9 cellular contexts compared by ENCODE assay signal in genomic region chr1:8660455-8660854, GRCh38.
A peak's percentile ranks its signal among the peaks of the same experiment; 100 is the strongest.
DNase-seq lines count a peak whose midpoint lies in the region; ATAC-seq, FAIRE-seq and TF ChIP-seq lines count a peak whose summit lies in the region.
"Had no signal": no experiment of that assay in that cellular context is flagged by ENCODE, and none has a peak within 500 bp of the region (broad histone marks: within the 10 kb centered on the region; RNA-seq: fewer than 3 reads in every experiment).

No MANE protein-coding gene starts in this region.

- in situ Hi-C loops in GM12878 (cut with MboI): no loop called here

- peak; percentile 41 for ATAC-seq in GM12878
- no peak for ATAC-seq in activated CD8-positive, alpha-beta memory T cell treated with anti-CD3 and anti-CD28 coated beads, Interleukin-2, amount 10 ng/mL, durations not matched to agents 7 days and 5 days

- TF ChIP-seq POLR2A in GM12878 (IDR thresholded peaks at IDR 0.05; ENCODE audit: low read depth, low read length): peak; percentile 53

- no peaks in the 10 kb centered on the region for H3K27me3 Mint-ChIP-seq in activated CD8-positive, alpha-beta memory T cell treated with anti-CD3 and anti-CD28 coated beads, Interleukin-2, amount 10 ng/mL, durations not matched to agents 7 days and 5 days

- SMC1A ChIA-PET in GM12878 (lab: Charles Lee; ENCODE audit: uncharacterized antibody, unreplicated experiment): interaction anchor here (0.6 to 20.2 kb wide), 13 partner anchors 10 to 159 kb away, joined by 3 to 587 read pairs (median 5); no protein-coding TSS in a partner anchor

- peak overlapping the region; percentile 56; the same call in 1 of the 2 replicates for H3K4me3 ChIP-seq in GM12878

- POLR2A ChIA-PET in GM12878 (lab: Charles Lee): interaction anchor here (0.6 to 5.2 kb wide), 9 partner anchors 9 to 218 kb away, joined by 3 to 40 read pairs (median 3); partner anchors contain the start of gene ENO1

- no peaks in the 10 kb centered on the region for H3K27me3 ChIP-seq in GM12878 (replicated peaks in 1 of 2; ENCODE audit: control insufficient read depth in 2 of 2, insufficient read depth in 2 of 2, low read length in 1 of 2)

- H3K27ac ChIP-seq in GM12878 (ENCODE audit: control insufficient read depth, insufficient read depth) (peak overlapping the region; percentile 79), temporal lobe (ENCODE audit: low read depth, low read length) (peak overlapping the region; percentile 30)
- H3K27ac ChIP-seq: KMS-11 had no signal

- peaks cover 11% of the 10 kb centered on the region for H3K36me3 Mint-ChIP-seq in activated CD8-positive, alpha-beta memory T cell treated with anti-CD3 and anti-CD28 coated beads, Interleukin-2, amount 10 ng/mL, durations not matched to agents 7 days and 5 days

- RAD21 ChIA-PET in GM12878 (lab: Charles Lee; ENCODE audit: unreplicated experiment): interaction anchor here (0.6 to 19.8 kb wide), 8 partner anchors 9 to 99 kb away, joined by 3 to 384 read pairs (median 4); no protein-coding TSS in a partner anchor

- H3K4me1 Mint-ChIP-seq in activated CD8-positive, alpha-beta memory T cell treated with anti-CD3 and anti-CD28 coated beads, Interleukin-2, amount 10 ng/mL, durations not matched to agents 7 days and 5 days: no peaks in the 10 kb centered on the region

- DNase-seq in HS-5 (ENCODE audit: low read depth): peak; percentile 90
- DNase-seq in GM12878 (ENCODE audit: low read depth, low spot score): no peak
- peak; percentile 41 for DNase-seq in kidney glomerular epithelial cell (lab: John Stamatoyannopoulos, UW)
- DNase-seq in activated CD8-positive, alpha-beta memory T cell treated with anti-CD3 and anti-CD28 coated beads, Interleukin-2, amount 10 ng/mL, durations not matched to agents 7 days and 5 days: no peak
- no peak for DNase-seq in activated effector memory CD4-positive, alpha-beta T cell treated with anti-CD3 and anti-CD28 coated beads, Interleukin-2, amount 50 U/mL, for 16 hours
- DNase-seq in cortex of kidney (lab: John Stamatoyannopoulos, UW): no peak
- DNase-seq in DMS53 (lab: John Stamatoyannopoulos, UW): no peak

- H3K36me3 ChIP-seq in GM12878 (ENCODE audit: control insufficient read depth in 2 of 2, insufficient read depth in 2 of 2, low read length in 1 of 2): no peaks in the 10 kb centered on the region; a peak in 3 of 4 replicates

- no peak for TF ChIP-seq CTCF in GM12878 (IDR thresholded peaks at IDR 0.05 in 2 of 3, conservative IDR thresholded peaks at IDR 0.05 in 1 of 3; ENCODE audit: control insufficient read depth in 2 of 3, extremely low read depth in 1 of 3, insufficient read depth in 1 of 3, low read depth in 3 of 3, low read length in 3 of 3)

- CTCF ChIA-PET in GM12878 (lab: Yijun Ruan, JAX): interaction anchor here (1.5 to 3.5 kb wide), 6 partner anchors 9 to 230 kb away, joined by 3 to 20 read pairs (median 6); no protein-coding TSS in a partner anchor
- CTCF ChIA-PET in activated CD8-positive, alpha-beta memory T cell treated with anti-CD3 and anti-CD28 coated beads, Interleukin-2, amount 10 ng/mL, durations not matched to agents 7 days and 5 days (lab: Charles Lee): interaction anchor here (1.1 to 1.2 kb wide), 2 partner anchors 12 to 14 kb away, joined by 3 to 6 read pairs; no protein-coding TSS in a partner anchor

- H3K79me2 ChIP-seq in GM12878 (ENCODE audit: control insufficient read depth, insufficient read depth, low read length): peaks cover 66% of the 10 kb centered on the region

- no peak for TF ChIP-seq RAD21 in GM12878 (IDR thresholded peaks at IDR 0.05; ENCODE audit: insufficient read depth, low read depth, low read length)

- BruUV-seq in GM12878 (replicated peaks; lab: Mats Ljungman, UMichigan): no TSS peak

- peak overlapping the region; percentile 67 for H3K4me2 ChIP-seq in GM12878 (ENCODE audit: control insufficient read depth, insufficient read depth)
- H3K4me2 ChIP-seq: KMS-11 had no signal

- H3K9me3 Mint-ChIP-seq in activated CD8-positive, alpha-beta memory T cell treated with anti-CD3 and anti-CD28 coated beads, Interleukin-2, amount 10 ng/mL, durations not matched to agents 7 days and 5 days (ENCODE audit: low read depth): no peaks in the 10 kb centered on the region

- no peak for TF ChIP-seq EP300 in GM12878 (IDR thresholded peaks at IDR 0.05; ENCODE audit: borderline replicate concordance in 1 of 2, control insufficient read depth in 1 of 2, low read depth in 2 of 2, low read length in 2 of 2)

- no peaks in the 10 kb centered on the region; the same call in 2 of the 3 replicates for H3K9me3 ChIP-seq in GM12878 (replicated peaks; ENCODE audit: control insufficient read depth, insufficient read depth, low read length)

- H3K9ac ChIP-seq in GM12878 (ENCODE audit: control insufficient read depth, insufficient read depth, low read length): peak overlapping the region; percentile 36
- H3K9ac ChIP-seq: KMS-11 had no signal

- H3K4me3 Mint-ChIP-seq in activated CD8-positive, alpha-beta memory T cell treated with anti-CD3 and anti-CD28 coated beads, Interleukin-2, amount 10 ng/mL, durations not matched to agents 7 days and 5 days: no peak overlapping the region

- H4K20me1 ChIP-seq in GM12878 (ENCODE audit: control insufficient read depth, insufficient read depth): no peaks in the 10 kb centered on the region

- H3K27ac Mint-ChIP-seq in activated CD8-positive, alpha-beta memory T cell treated with anti-CD3 and anti-CD28 coated beads, Interleukin-2, amount 10 ng/mL, durations not matched to agents 7 days and 5 days: no peak overlapping the region

- peaks cover 47% of the 10 kb centered on the region for H3K4me1 ChIP-seq in GM12878 (ENCODE audit: control insufficient read depth, insufficient read depth, low read length)

- intact Hi-C loops in GM12878 (cut with micrococcal nuclease; ENCODE audit: unreplicated experiment): no loop called here

- FAIRE-seq in GM12878 (lab: Jason Lieb, UNC): no peak

- WGBS in GM12878 (ENCODE audit: insufficient coverage, insufficient replicate concordance, low lambda C conversion rate, missing lambda C conversion rate): 47% methylated on average over 5 of the region's 5 CpGs

- H2AFZ ChIP-seq in GM12878 (ENCODE audit: control insufficient read depth, low read depth, low read length): no peak overlapping the region

TF ChIP-seq in GM12878, 131 proteins besides CTCF, POLR2A, EP300 and RAD21 (continues in another document):
- TF ChIP-seq PKNOX1 (IDR thresholded peaks at IDR 0.05) (peak; percentile 87), HDAC2 (IDR thresholded peaks at IDR 0.05) (no peak), ZNF622 (IDR thresholded peaks at IDR 0.05) (no peak), NFYA (IDR thresholded peaks at IDR 0.05; ENCODE audit: borderline replicate concordance, low read depth, low read length) (no peak), POLR2AphosphoS5 (IDR thresholded peaks at IDR 0.05; ENCODE audit: low read length) (peak; percentile 38; the same call in 1 of the 2 replicates), EED (IDR thresholded peaks at IDR 0.05; ENCODE audit: low read depth) (0 out of 2 replicates have a peak, but pooled peaks have one; percentile 19)
- TF ChIP-seq, protein P1, sequence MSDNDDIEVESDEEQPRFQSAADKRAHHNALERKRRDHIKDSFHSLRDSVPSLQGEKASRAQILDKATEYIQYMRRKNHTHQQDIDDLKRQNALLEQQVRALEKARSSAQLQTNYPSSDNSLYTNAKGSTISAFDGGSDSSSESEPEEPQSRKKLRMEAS (IDR thresholded peaks at IDR 0.05; ENCODE audit: low read depth, low read length): no peak
- TF ChIP-seq, protein P2, sequence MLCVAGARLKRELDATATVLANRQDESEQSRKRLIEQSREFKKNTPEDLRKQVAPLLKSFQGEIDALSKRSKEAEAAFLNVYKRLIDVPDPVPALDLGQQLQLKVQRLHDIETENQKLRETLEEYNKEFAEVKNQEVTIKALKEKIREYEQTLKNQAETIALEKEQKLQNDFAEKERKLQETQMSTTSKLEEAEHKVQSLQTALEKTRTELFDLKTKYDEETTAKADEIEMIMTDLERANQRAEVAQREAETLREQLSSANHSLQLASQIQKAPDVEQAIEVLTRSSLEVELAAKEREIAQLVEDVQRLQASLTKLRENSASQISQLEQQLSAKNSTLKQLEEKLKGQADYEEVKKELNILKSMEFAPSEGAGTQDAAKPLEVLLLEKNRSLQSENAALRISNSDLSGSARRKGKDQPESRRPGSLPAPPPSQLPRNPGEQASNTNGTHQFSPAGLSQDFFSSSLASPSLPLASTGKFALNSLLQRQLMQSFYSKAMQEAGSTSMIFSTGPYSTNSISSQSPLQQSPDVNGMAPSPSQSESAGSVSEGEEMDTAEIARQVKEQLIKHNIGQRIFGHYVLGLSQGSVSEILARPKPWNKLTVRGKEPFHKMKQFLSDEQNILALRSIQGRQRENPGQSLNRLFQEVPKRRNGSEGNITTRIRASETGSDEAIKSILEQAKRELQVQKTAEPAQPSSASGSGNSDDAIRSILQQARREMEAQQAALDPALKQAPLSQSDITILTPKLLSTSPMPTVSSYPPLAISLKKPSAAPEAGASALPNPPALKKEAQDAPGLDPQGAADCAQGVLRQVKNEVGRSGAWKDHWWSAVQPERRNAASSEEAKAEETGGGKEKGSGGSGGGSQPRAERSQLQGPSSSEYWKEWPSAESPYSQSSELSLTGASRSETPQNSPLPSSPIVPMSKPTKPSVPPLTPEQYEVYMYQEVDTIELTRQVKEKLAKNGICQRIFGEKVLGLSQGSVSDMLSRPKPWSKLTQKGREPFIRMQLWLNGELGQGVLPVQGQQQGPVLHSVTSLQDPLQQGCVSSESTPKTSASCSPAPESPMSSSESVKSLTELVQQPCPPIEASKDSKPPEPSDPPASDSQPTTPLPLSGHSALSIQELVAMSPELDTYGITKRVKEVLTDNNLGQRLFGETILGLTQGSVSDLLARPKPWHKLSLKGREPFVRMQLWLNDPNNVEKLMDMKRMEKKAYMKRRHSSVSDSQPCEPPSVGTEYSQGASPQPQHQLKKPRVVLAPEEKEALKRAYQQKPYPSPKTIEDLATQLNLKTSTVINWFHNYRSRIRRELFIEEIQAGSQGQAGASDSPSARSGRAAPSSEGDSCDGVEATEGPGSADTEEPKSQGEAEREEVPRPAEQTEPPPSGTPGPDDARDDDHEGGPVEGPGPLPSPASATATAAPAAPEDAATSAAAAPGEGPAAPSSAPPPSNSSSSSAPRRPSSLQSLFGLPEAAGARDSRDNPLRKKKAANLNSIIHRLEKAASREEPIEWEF (IDR thresholded peaks at IDR 0.05; ENCODE audit: insufficient replicate concordance, low read depth, low read length): no peak

Comparison
In these comparisons a context has a peak if more than half of its experiments do, and no peak if none do; other contexts are left out.
1. DNase-seq: peak in HS-5 (single experiment) and kidney glomerular epithelial cell (single experiment); none in GM12878 (single experiment), activated CD8-positive, alpha-beta memory T cell treated with anti-CD3 and anti-CD28 coated beads, Interleukin-2, amount 10 ng/mL, durations not matched to agents 7 days and 5 days (single experiment), activated effector memory CD4-positive, alpha-beta T cell treated with anti-CD3 and anti-CD28 coated beads, Interleukin-2, amount 50 U/mL, for 16 hours (single experiment), cortex of kidney (single experiment) and DMS53 (single experiment).